In genomic region chr3:126111126-126111551, GRCh38 we compare ENCODE assay signal across 31 cellular contexts. TPM values are rescaled to one million over a fixed set of nuclear protein-coding genes. Genes with fewer than 3 reads are reported as not detected.
DNase-seq lines count a peak whose midpoint lies in the region; TF ChIP-seq lines count a peak whose summit lies in the region.
"Had no signal": no experiment of that assay in that cellular context is flagged by ENCODE, and none has a peak within 500 bp of the region (broad histone marks: within the 10 kb centered on the region; RNA-seq: fewer than 3 reads in every experiment).

No MANE protein-coding gene starts in this region.

- 96% methylated on average over 10 of the region's 10 CpGs for WGBS in hepatocyte (ENCODE audit: low lambda C conversion rate, missing lambda C conversion rate)

- no peaks in the 10 kb centered on the region for H3K4me1 Mint-ChIP-seq in CD14-positive monocyte
- H3K4me1 Mint-ChIP-seq: activated naive CD4-positive, alpha-beta T cell treated with anti-CD3 and anti-CD28 coated beads, Interleukin-2, amount 50 U/mL, for 24 hours; stimulated activated naive CD8-positive, alpha-beta T cell treated with anti-CD3 and anti-CD28 coated beads, Interleukin-15, amount 100 ng/mL, for 72 hours had no signal

- DNase-seq in DMS79 (lab: John Stamatoyannopoulos, UW) (peak; percentile 5), DMS79 treated with DMSO at 0.1 percent for 48 hours (lab: John Stamatoyannopoulos, UW) (no peak), Daoy (ENCODE audit: low read depth) (peak; percentile 1), hepatocyte (ENCODE audit: low spot score) (peak; percentile 2), posterior vena cava (ENCODE audit: low spot score) (peak; percentile 61), CD14-positive monocyte (ENCODE audit: low spot score) (no peak), SIG-M5 treated with dmso at 0.1 percent for 504 hours (lab: John Stamatoyannopoulos, UW; ENCODE audit: unreplicated experiment) (no peak)
- no peak for DNase-seq in activated CD4-positive, alpha-beta T cell treated with anti-CD3 and anti-CD28 coated beads, Interleukin-2, amount 50 U/mL, for 4 hours
- DNase-seq: activated CD4-positive, alpha-beta T cell treated with anti-CD3 and anti-CD28 coated beads for 4 hours; amniotic stem cell; C1 segment of cervical spinal cord; cerebellar nuclear complex; COR-L47; DMS53; GDM1; IMR-90; left cardiac atrium; NCI-H146; NCI-H446 treated with DMSO at 0.1 percent for 48 hours; SIG-M5; stimulated activated CD4-positive, alpha-beta T cell treated with anti-CD3 and anti-CD28 coated beads, Interleukin-12 subunit alpha, Interleukin-12 subunit beta, amount 100 ng/mL, for 4 hours; stimulated activated CD4-positive, alpha-beta T cell treated with anti-CD3 and anti-CD28 coated beads, Interleukin-2, amount 100 ng/mL, for 48 hours; WERI-Rb-1 had no signal

- no peaks in the 10 kb centered on the region for H3K9me2 ChIP-seq in hepatocyte (replicated peaks; ENCODE audit: insufficient read depth)

- H3K4me2 ChIP-seq in hepatocyte, result no peak overlapping the region
- H3K4me2 ChIP-seq: neural progenitor cell had no signal

- peaks cover 0 to 9% (median 6%) of the 10 kb centered on the region in 3 donors for H3K27me3 Mint-ChIP-seq in CD14-positive monocyte (ENCODE audit: low read depth in 3 of 3)
- H3K27me3 Mint-ChIP-seq: activated naive CD4-positive, alpha-beta T cell treated with anti-CD3 and anti-CD28 coated beads, Interleukin-2, amount 50 U/mL, for 24 hours; stimulated activated naive CD8-positive, alpha-beta T cell treated with anti-CD3 and anti-CD28 coated beads, Interleukin-15, amount 100 ng/mL, for 72 hours had no signal

- no peaks in the 10 kb centered on the region for H3K79me2 ChIP-seq in hepatocyte

- H3K4me3 ChIP-seq in hepatocyte, result no peak overlapping the region
- H3K4me3 ChIP-seq: dorsolateral prefrontal cortex, gastrocnemius medialis, neural progenitor cell, tibial artery had no signal

- TF ChIP-seq CTCF in hepatocyte (IDR thresholded peaks at IDR 0.05; ENCODE audit: poor library complexity) (no peak), CD14-positive monocyte (IDR thresholded peaks at IDR 0.05) (no peak)

- intact Hi-C loops in posterior vena cava (cut with DNase I) (no loop called here), CD14-positive monocyte (cut with micrococcal nuclease) (no loop called here)

- H3K4me1 ChIP-seq in hepatocyte (ENCODE audit: insufficient read depth), result no peaks in the 10 kb centered on the region
- H3K4me1 ChIP-seq: gastrocnemius medialis, neural progenitor cell, tibial artery had no signal

- no peak overlapping the region for H3K4me3 Mint-ChIP-seq in CD14-positive monocyte
- H3K4me3 Mint-ChIP-seq: activated naive CD4-positive, alpha-beta T cell treated with anti-CD3 and anti-CD28 coated beads, Interleukin-2, amount 50 U/mL, for 24 hours; brain; stimulated activated naive CD8-positive, alpha-beta T cell treated with anti-CD3 and anti-CD28 coated beads, Interleukin-15, amount 100 ng/mL, for 72 hours had no signal

- no peaks in the 10 kb centered on the region for H3K27me3 ChIP-seq in hepatocyte
- H3K27me3 ChIP-seq: dorsolateral prefrontal cortex, gastrocnemius medialis, neural progenitor cell, tibial artery had no signal

- H3K9me3 ChIP-seq in hepatocyte (ENCODE audit: low read depth), result no peaks in the 10 kb centered on the region
- H3K9me3 ChIP-seq: gastrocnemius medialis, tibial artery had no signal

- H3K36me3 Mint-ChIP-seq in CD14-positive monocyte, result no peaks in the 10 kb centered on the region
- H3K36me3 Mint-ChIP-seq: activated naive CD4-positive, alpha-beta T cell treated with anti-CD3 and anti-CD28 coated beads, Interleukin-2, amount 50 U/mL, for 24 hours; brain had no signal

- H3K27ac Mint-ChIP-seq in CD14-positive monocyte, result no peak overlapping the region
- H3K27ac Mint-ChIP-seq: activated naive CD4-positive, alpha-beta T cell treated with anti-CD3 and anti-CD28 coated beads, Interleukin-2, amount 50 U/mL, for 24 hours; neural progenitor cell; stimulated activated naive CD8-positive, alpha-beta T cell treated with anti-CD3 and anti-CD28 coated beads, Interleukin-15, amount 100 ng/mL, for 72 hours had no signal

- H3K36me3 ChIP-seq in hepatocyte (replicated peaks; ENCODE audit: insufficient read depth, low read depth), result no peaks in the 10 kb centered on the region
- H3K36me3 ChIP-seq: neural progenitor cell, WERI-Rb-1 had no signal

- no peak overlapping the region for H2AFZ ChIP-seq in hepatocyte
- H2AFZ ChIP-seq: neural progenitor cell had no signal

- H4K20me1 ChIP-seq in hepatocyte (ENCODE audit: insufficient read depth, poor library complexity, severe bottlenecking), result no peaks in the 10 kb centered on the region

- no peaks in the 10 kb centered on the region for H3K9me3 Mint-ChIP-seq in CD14-positive monocyte
- H3K9me3 Mint-ChIP-seq: activated naive CD4-positive, alpha-beta T cell treated with anti-CD3 and anti-CD28 coated beads, Interleukin-2, amount 50 U/mL, for 24 hours; brain; neural progenitor cell; stimulated activated naive CD8-positive, alpha-beta T cell treated with anti-CD3 and anti-CD28 coated beads, Interleukin-15, amount 100 ng/mL, for 72 hours had no signal

- no peak overlapping the region for H3K27ac ChIP-seq in hepatocyte
- H3K27ac ChIP-seq: 22Rv1, dorsolateral prefrontal cortex, gastrocnemius medialis, neural progenitor cell, tibial artery, WERI-Rb-1 had no signal

RNA-seq across cellular contexts. Expression of gene SLC41A3, which starts 27.2 kb away (rescaled TPM):
- 20.7 and 30.6 TPM in 2 replicates for total RNA-seq in Daoy (2014; rRNA removed; shearing (Covaris generic))
- 43.4 and 52.9 TPM in 2 replicates for total RNA-seq in hepatocyte
- 29.3 and 31.2 TPM in 2 replicates for polyA plus RNA-seq in hepatocyte
- total RNA-seq in posterior vena cava, result 10 to 100 TPM; 44.7 to 49.0 TPM
- 10 to 100 TPM in 1 of 2 donors, 1 to 10 TPM in 1; 2.8 to 13.6 TPM for polyA plus RNA-seq in CD14-positive monocyte

Comparison
In these comparisons a context has a peak if more than half of its experiments do, and no peak if none do; other contexts are left out.
1. DNase-seq: peak in DMS79 (single experiment), Daoy (single experiment), hepatocyte (single experiment) and posterior vena cava (single experiment); none in DMS79 treated with DMSO at 0.1 percent for 48 hours (single experiment), CD14-positive monocyte (single experiment), SIG-M5 treated with dmso at 0.1 percent for 504 hours (single experiment) and activated CD4-positive, alpha-beta T cell treated with anti-CD3 and anti-CD28 coated beads, Interleukin-2, amount 50 U/mL, for 4 hours (0 of 2).